Comparison of ENCODE assay signal across 18 cellular contexts in genomic region chr1:39445573-39445972, GRCh38. TPM values are rescaled to one million over a fixed set of nuclear protein-coding genes. Genes with fewer than 3 reads are reported as not detected.
A peak's percentile ranks its signal among the peaks of the same experiment; 100 is the strongest.
DNase-seq lines count a peak whose midpoint lies in the region; ATAC-seq and TF ChIP-seq lines count a peak whose summit lies in the region.
"Had no signal": no experiment of that assay in that cellular context is flagged by ENCODE, and none has a peak within 500 bp of the region (broad histone marks: within the 10 kb centered on the region; RNA-seq: fewer than 3 reads in every experiment).

No MANE protein-coding gene starts in this region.

- H3K4me1 Mint-ChIP-seq in WTC11: no peaks in the 10 kb centered on the region
- H3K4me1 Mint-ChIP-seq in stimulated activated effector memory CD8-positive, alpha-beta T cell treated with anti-CD3 and anti-CD28 coated beads, Interleukin-12 subunit alpha, Interleukin-12 subunit beta, amount 100 ng/mL, for 72 hours: no peaks in the 10 kb centered on the region
- H3K4me1 Mint-ChIP-seq: B cell; CD4-positive, CD25-positive, alpha-beta regulatory T cell had no signal

- no peaks in the 10 kb centered on the region for H3K27me3 ChIP-seq in AG04450 (ENCODE audit: control insufficient read depth, insufficient read depth, low read length)
- no peaks in the 10 kb centered on the region for H3K27me3 ChIP-seq in trophoblast cell (ENCODE audit: insufficient read depth, low read length)
- H3K27me3 ChIP-seq: BLaER1 had no signal

- no peak overlapping the region for H4K8ac ChIP-seq in trophoblast cell (ENCODE audit: low read depth, low read length)

- TF ChIP-seq CTCF in AG04450 (IDR thresholded peaks at IDR 0.05; ENCODE audit: low read depth, low read length) (no peak), HEK293 (tag by site-specific recombination; IDR thresholded peaks at IDR 0.05) (no peak), WTC11 (IDR thresholded peaks at IDR 0.05) (no peak)

- no peak overlapping the region for H2AFZ ChIP-seq in trophoblast cell (ENCODE audit: insufficient read depth, low read length, poor library complexity)

- H2BK120ac ChIP-seq in trophoblast cell (ENCODE audit: insufficient read depth, low read length, poor library complexity): no peak overlapping the region

- no peaks in the 10 kb centered on the region for H3K79me2 ChIP-seq in trophoblast cell (ENCODE audit: control insufficient read depth, insufficient read depth, low read length, poor library complexity)

- no peaks in the 10 kb centered on the region for H3K9me3 Mint-ChIP-seq in WTC11
- H3K9me3 Mint-ChIP-seq in stimulated activated effector memory CD8-positive, alpha-beta T cell treated with anti-CD3 and anti-CD28 coated beads, Interleukin-12 subunit alpha, Interleukin-12 subunit beta, amount 100 ng/mL, for 72 hours: no peaks in the 10 kb centered on the region
- H3K9me3 Mint-ChIP-seq: CD4-positive, CD25-positive, alpha-beta regulatory T cell; CD8-positive, alpha-beta T cell had no signal

- no peak overlapping the region for H2AK5ac ChIP-seq in trophoblast cell (ENCODE audit: low read length)

- H2BK12ac ChIP-seq in trophoblast cell (ENCODE audit: low read length): no peak overlapping the region

- ATAC-seq in WTC11: no peak
- no peak for ATAC-seq in stimulated activated effector memory CD8-positive, alpha-beta T cell treated with anti-CD3 and anti-CD28 coated beads, Interleukin-12 subunit alpha, Interleukin-12 subunit beta, amount 100 ng/mL, for 72 hours
- no peak for ATAC-seq in HG02610 (IDR thresholded peaks at IDR 0.05; ENCODE audit: unreplicated experiment)
- ATAC-seq: CD8-positive, alpha-beta T cell had no signal

- no CpG with 5 or more reads among the region's 2 CpGs for WGBS in trophoblast cell (ENCODE audit: extremely low coverage, insufficient coverage, insufficient read length)

- H4K91ac ChIP-seq in trophoblast cell (ENCODE audit: low read depth, low read length): no peak overlapping the region

- no peaks in the 10 kb centered on the region for H3K27me3 Mint-ChIP-seq in WTC11 (ENCODE audit: low read depth)
- H3K27me3 Mint-ChIP-seq: B cell; CD4-positive, CD25-positive, alpha-beta regulatory T cell had no signal

- no peak overlapping the region for H4K12ac ChIP-seq in trophoblast cell (ENCODE audit: low read depth, low read length)

- no peak overlapping the region for H3K18ac ChIP-seq in trophoblast cell (ENCODE audit: low read length)

- no peaks in the 10 kb centered on the region for H3K79me1 ChIP-seq in trophoblast cell (ENCODE audit: low read length)

- no peak overlapping the region for H3K9ac ChIP-seq in trophoblast cell (ENCODE audit: low read length)
- H3K9ac ChIP-seq: BLaER1 had no signal

- no peak overlapping the region for H3K4ac ChIP-seq in trophoblast cell (ENCODE audit: low read depth, low read length)

- H3K27ac Mint-ChIP-seq in WTC11: no peak overlapping the region
- H3K27ac Mint-ChIP-seq in stimulated activated effector memory CD8-positive, alpha-beta T cell treated with anti-CD3 and anti-CD28 coated beads, Interleukin-12 subunit alpha, Interleukin-12 subunit beta, amount 100 ng/mL, for 72 hours: peak overlapping the region; percentile 54
- H3K27ac Mint-ChIP-seq: B cell; CD8-positive, alpha-beta T cell had no signal

- H2BK5ac ChIP-seq in trophoblast cell (ENCODE audit: low read depth, low read length, poor library complexity): no peak overlapping the region

- H3K4me1 ChIP-seq in HEK293 (ENCODE audit: control insufficient read depth, insufficient read depth, low read length) (no peaks in the 10 kb centered on the region), trophoblast cell (ENCODE audit: control insufficient read depth in 1 of 2, insufficient read depth in 2 of 2, low read length in 2 of 2) (no peaks in the 10 kb centered on the region)
- H3K4me1 ChIP-seq: BLaER1, Caco-2 had no signal

- no peak overlapping the region for H3K23ac ChIP-seq in trophoblast cell (ENCODE audit: low read length)

- H3K27ac ChIP-seq in AG04450 (ENCODE audit: low read depth, low read length) (peak overlapping the region; percentile 11), HEK293 (ENCODE audit: extremely low read depth, low read depth, low read length) (no peak overlapping the region), trophoblast cell (ENCODE audit: low read depth, low read length) (no peak overlapping the region)
- H3K27ac ChIP-seq: BLaER1, C4-2B had no signal

- H3K4me3 Mint-ChIP-seq in WTC11: no peak overlapping the region
- no peak overlapping the region for H3K4me3 Mint-ChIP-seq in stimulated activated effector memory CD8-positive, alpha-beta T cell treated with anti-CD3 and anti-CD28 coated beads, Interleukin-12 subunit alpha, Interleukin-12 subunit beta, amount 100 ng/mL, for 72 hours
- H3K4me3 Mint-ChIP-seq: B cell; CD4-positive, CD25-positive, alpha-beta regulatory T cell; CD8-positive, alpha-beta T cell had no signal

- POLR2A ChIA-PET in AG04450 (lab: Yijun Ruan, JAX): no interaction called here
- POLR2A ChIA-PET in HEK293 (lab: Yijun Ruan, JAX): no interaction called here
- POLR2A ChIA-PET in WTC11 (lab: Charles Lee): no interaction called here

- H3K4me3 ChIP-seq in AG04450 (ENCODE audit: low read depth, low read length) (no peak overlapping the region), HEK293 (ENCODE audit: low read depth, low read length) (no peak overlapping the region), trophoblast cell (ENCODE audit: low read depth, low read length) (no peak overlapping the region)
- H3K4me3 ChIP-seq: BLaER1 had no signal

- CTCF ChIA-PET in AG04450 (lab: Charles Lee): no interaction called here
- CTCF ChIA-PET in HEK293 (lab: Yijun Ruan, JAX): no interaction called here
- CTCF ChIA-PET in WTC11 (lab: Charles Lee): no interaction called here

- H3K14ac ChIP-seq in trophoblast cell (ENCODE audit: low read length): no peak overlapping the region

- H3K9me3 ChIP-seq in AG04450 (ENCODE audit: control insufficient read depth, insufficient read depth, low read length) (no peaks in the 10 kb centered on the region), HEK293 (ENCODE audit: control insufficient read depth, insufficient read depth, low read depth, low read length) (no peaks in the 10 kb centered on the region), trophoblast cell (ENCODE audit: insufficient read depth, low read depth, low read length) (no peaks in the 10 kb centered on the region)
- H3K9me3 ChIP-seq: BLaER1, Caco-2 had no signal

- H3K4me2 ChIP-seq in trophoblast cell (ENCODE audit: low read length): no peak overlapping the region
- H3K4me2 ChIP-seq: BLaER1 had no signal

- H3K36me3 ChIP-seq in HEK293 (ENCODE audit: control insufficient read depth in 2 of 2, insufficient read depth in 1 of 2, low read length in 2 of 2) (peaks cover 59 to 94% of the 10 kb centered on the region in 2 experiments), trophoblast cell (ENCODE audit: control insufficient read depth in 1 of 2, insufficient read depth in 2 of 2, low read length in 2 of 2) (peaks cover 16 to 47% of the 10 kb centered on the region in 2 experiments)

- DNase-seq in AG04450 (ENCODE audit: low read depth, low spot score) (no peak), WTC11 (ENCODE audit: low spot score) (no peak), foreskin melanocyte (no peak), trophoblast cell (no peak)
- no peak for DNase-seq in stimulated activated effector memory CD8-positive, alpha-beta T cell treated with anti-CD3 and anti-CD28 coated beads, Interleukin-12 subunit alpha, Interleukin-12 subunit beta, amount 100 ng/mL, for 72 hours (ENCODE audit: low spot score in 2 of 2)
- DNase-seq: Caco-2; CD4-positive, CD25-positive, alpha-beta regulatory T cell; CD8-positive, alpha-beta T cell; DMS153; DND-41; H7; HCEC 1CT had no signal

- peaks cover 88% of the 10 kb centered on the region for H3K36me3 Mint-ChIP-seq in WTC11
- peaks cover 100% of the 10 kb centered on the region for H3K36me3 Mint-ChIP-seq in stimulated activated effector memory CD8-positive, alpha-beta T cell treated with anti-CD3 and anti-CD28 coated beads, Interleukin-12 subunit alpha, Interleukin-12 subunit beta, amount 100 ng/mL, for 72 hours

TF ChIP-seq in HEK293, 187 proteins besides CTCF, POLR2A, EP300 and RAD21 (continues in another document):
- TF ChIP-seq ZNF121 (tag by site-specific recombination; IDR thresholded peaks at IDR 0.05): peak; percentile 87
- TF ChIP-seq ZNF311 (tag by site-specific recombination; IDR thresholded peaks at IDR 0.05; ENCODE audit: borderline replicate concordance): no peak

TF ChIP-seq in WTC11, 78 proteins besides CTCF, POLR2A, EP300 and RAD21:
- TF ChIP-seq, protein P1, sequence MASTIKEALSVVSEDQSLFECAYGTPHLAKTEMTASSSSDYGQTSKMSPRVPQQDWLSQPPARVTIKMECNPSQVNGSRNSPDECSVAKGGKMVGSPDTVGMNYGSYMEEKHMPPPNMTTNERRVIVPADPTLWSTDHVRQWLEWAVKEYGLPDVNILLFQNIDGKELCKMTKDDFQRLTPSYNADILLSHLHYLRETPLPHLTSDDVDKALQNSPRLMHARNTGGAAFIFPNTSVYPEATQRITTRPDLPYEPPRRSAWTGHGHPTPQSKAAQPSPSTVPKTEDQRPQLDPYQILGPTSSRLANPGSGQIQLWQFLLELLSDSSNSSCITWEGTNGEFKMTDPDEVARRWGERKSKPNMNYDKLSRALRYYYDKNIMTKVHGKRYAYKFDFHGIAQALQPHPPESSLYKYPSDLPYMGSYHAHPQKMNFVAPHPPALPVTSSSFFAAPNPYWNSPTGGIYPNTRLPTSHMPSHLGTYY (CRISPR knock-in tag; IDR thresholded peaks at IDR 0.05): no peak
- TF ChIP-seq ZNF121 (CRISPR knock-in tag; IDR thresholded peaks at IDR 0.05): peak; percentile 79; the same call in 1 of the 2 replicates

RNA-seq across cellular contexts. Expression of gene BMP8A, which starts 45.9 kb away (rescaled TPM):
- polyA plus RNA-seq in AG04450 (2011; rRNA removed): not detected in 2 replicates
- not detected in 2 replicates for polyA minus RNA-seq in AG04450 (2011; rRNA and poly(A)+ RNA removed)
- 0.94 to 1.2 TPM (median 1.0 TPM) in 3 replicates for total RNA-seq in WTC11 (2021)
- polyA plus RNA-seq in trophoblast cell (2013): not detected in 2 replicates
- total RNA-seq: A673 had no signal
- polyA plus RNA-seq: CD4-positive, CD25-positive, alpha-beta regulatory T cell had no signal
